31 cellular contexts compared by ENCODE assay signal in genomic region chr15:30030350-30030749, GRCh38. TPM values are rescaled to one million over a fixed set of nuclear protein-coding genes. Genes with fewer than 3 reads are reported as not detected.
DNase-seq lines count a peak whose midpoint lies in the region; TF ChIP-seq lines count a peak whose summit lies in the region.
"Had no signal": no experiment of that assay in that cellular context is flagged by ENCODE, and none has a peak within 500 bp of the region (broad histone marks: within the 10 kb centered on the region; RNA-seq: fewer than 3 reads in every experiment).

No MANE protein-coding gene starts in this region.

- no peaks in the 10 kb centered on the region for H3K9me3 Mint-ChIP-seq in activated CD4-positive, alpha-beta T cell treated with anti-CD3 and anti-CD28 coated beads, Interleukin-2, amount 10 ng/mL, durations not matched to agents 7 days and 5 days
- H3K9me3 Mint-ChIP-seq: activated CD4-positive, alpha-beta memory T cell treated with anti-CD3 and anti-CD28 coated beads, Interleukin-2, amount 10 ng/mL, durations not matched to agents 7 days and 5 days; activated naive CD8-positive, alpha-beta T cell treated with anti-CD3 and anti-CD28 coated beads, Interleukin-2, amount 10 ng/mL, durations not matched to agents 7 days and 5 days had no signal

- H3K9me3 ChIP-seq in liver (ENCODE audit: control insufficient read depth in 4 of 4, low read length in 3 of 4): no peaks in the 10 kb centered on the region
- H3K9me3 ChIP-seq: BE2C, ovary, Peyer's patch had no signal

- peak; percentile 5 to 14 for TF ChIP-seq RAD21 in liver (IDR thresholded peaks at IDR 0.05)

- POLR2A ChIA-PET in activated CD4-positive, alpha-beta T cell treated with anti-CD3 and anti-CD28 coated beads, Interleukin-2, amount 10 ng/mL, durations not matched to agents 7 days and 5 days (lab: Charles Lee): no interaction called here
- POLR2A ChIA-PET in GM10248 (lab: Yijun Ruan, JAX): no interaction called here

- no peaks in the 10 kb centered on the region for H3K36me3 Mint-ChIP-seq in activated CD4-positive, alpha-beta T cell treated with anti-CD3 and anti-CD28 coated beads, Interleukin-2, amount 10 ng/mL, durations not matched to agents 7 days and 5 days (ENCODE audit: low read depth)
- H3K36me3 Mint-ChIP-seq: activated naive CD8-positive, alpha-beta T cell treated with anti-CD3 and anti-CD28 coated beads, Interleukin-2, amount 10 ng/mL, durations not matched to agents 7 days and 5 days; naive thymus-derived CD4-positive, alpha-beta T cell had no signal

- no peaks in the 10 kb centered on the region for H3K4me1 Mint-ChIP-seq in activated CD4-positive, alpha-beta T cell treated with anti-CD3 and anti-CD28 coated beads, Interleukin-2, amount 10 ng/mL, durations not matched to agents 7 days and 5 days
- H3K4me1 Mint-ChIP-seq: activated CD4-positive, alpha-beta memory T cell treated with anti-CD3 and anti-CD28 coated beads, Interleukin-2, amount 10 ng/mL, durations not matched to agents 7 days and 5 days; activated naive CD8-positive, alpha-beta T cell treated with anti-CD3 and anti-CD28 coated beads, Interleukin-2, amount 10 ng/mL, durations not matched to agents 7 days and 5 days; naive thymus-derived CD4-positive, alpha-beta T cell; stimulated activated naive CD8-positive, alpha-beta T cell treated with anti-CD3 and anti-CD28 coated beads, Interleukin-15, amount 100 ng/mL, for 72 hours had no signal

- TF ChIP-seq CTCF in LNCaP clone FGC (IDR thresholded peaks at IDR 0.05; ENCODE audit: control insufficient read depth, extremely low read depth, insufficient read depth) (peak; percentile 22; the same call in 1 of the 2 replicates), liver (IDR thresholded peaks at IDR 0.05; ENCODE audit: low read depth, low read length, missing input control) (no peak), GM10248 (IDR thresholded peaks at IDR 0.05; ENCODE audit: control extremely low read depth, extremely low read depth, low read depth, missing control alignments) (no peak)

- H3K27me3 Mint-ChIP-seq in activated CD4-positive, alpha-beta T cell treated with anti-CD3 and anti-CD28 coated beads, Interleukin-2, amount 10 ng/mL, durations not matched to agents 7 days and 5 days: peaks cover 6% of the 10 kb centered on the region

- WGBS in liver: 84% methylated on average over 8 of the region's 8 CpGs

- CTCF ChIA-PET in activated CD4-positive, alpha-beta T cell treated with anti-CD3 and anti-CD28 coated beads, Interleukin-2, amount 10 ng/mL, durations not matched to agents 7 days and 5 days (lab: Charles Lee): no interaction called here
- CTCF ChIA-PET in GM10248 (lab: Yijun Ruan, JAX): no interaction called here

- H3K4me1 ChIP-seq in liver (ENCODE audit: control insufficient read depth in 4 of 4, insufficient read depth in 4 of 4, low read length in 3 of 4): peaks cover 0 to 2% (median 0%) of the 10 kb centered on the region in 4 donors
- H3K4me1 ChIP-seq: BE2C, esophagus muscularis mucosa, Peyer's patch, tibial nerve had no signal

- no peak overlapping the region for H3K27ac Mint-ChIP-seq in activated CD4-positive, alpha-beta T cell treated with anti-CD3 and anti-CD28 coated beads, Interleukin-2, amount 10 ng/mL, durations not matched to agents 7 days and 5 days
- H3K27ac Mint-ChIP-seq: activated CD4-positive, alpha-beta memory T cell treated with anti-CD3 and anti-CD28 coated beads, Interleukin-2, amount 10 ng/mL, durations not matched to agents 7 days and 5 days; activated naive CD8-positive, alpha-beta T cell treated with anti-CD3 and anti-CD28 coated beads, Interleukin-2, amount 10 ng/mL, durations not matched to agents 7 days and 5 days; naive thymus-derived CD4-positive, alpha-beta T cell; stimulated activated naive CD8-positive, alpha-beta T cell treated with anti-CD3 and anti-CD28 coated beads, Interleukin-15, amount 100 ng/mL, for 72 hours had no signal

- DNase-seq in DMS53 (lab: John Stamatoyannopoulos, UW) (peak; percentile 41), DMS53 treated with DMSO at 0.1 percent for 48 hours (lab: John Stamatoyannopoulos, UW; ENCODE audit: unreplicated experiment) (no peak), LNCaP clone FGC (ENCODE audit: low read depth) (no peak), SK-MEL-5 (ENCODE audit: low read depth, low spot score) (peak; percentile 36), DMS79 (lab: John Stamatoyannopoulos, UW) (no peak), GM10248 (ENCODE audit: extremely low spot score) (no peak)
- DNase-seq in activated CD4-positive, alpha-beta T cell treated with anti-CD3 and anti-CD28 coated beads, Interleukin-2, amount 10 ng/mL, durations not matched to agents 7 days and 5 days: no peak
- DNase-seq: 8988T; activated CD4-positive, alpha-beta memory T cell treated with anti-CD3 and anti-CD28 coated beads, Interleukin-2, amount 10 ng/mL, durations not matched to agents 7 days and 5 days; activated effector memory CD4-positive, alpha-beta T cell treated with Interleukin-2 at 50 U/mL for 16 hours; activated naive CD8-positive, alpha-beta T cell treated with anti-CD3 and anti-CD28 coated beads, Interleukin-2, amount 10 ng/mL, durations not matched to agents 7 days and 5 days; BE2C; effector memory CD4-positive, alpha-beta T cell; H7; KBM-7; naive thymus-derived CD4-positive, alpha-beta T cell; NCI-H1694 treated with DMSO at 0.1 percent for 48 hours; NCI-H2227 treated with DMSO at 0.1 percent for 48 hours; NCI-H774; ovary; Peyer's patch; right cardiac atrium; stimulated activated CD4-positive, alpha-beta T cell treated with anti-CD3 and anti-CD28 coated beads, Interleukin-12 subunit alpha, Interleukin-12 subunit beta, amount 100 ng/mL, for 4 hours; stimulated activated naive CD8-positive, alpha-beta T cell treated with anti-CD3 and anti-CD28 coated beads, Interleukin-15, amount 100 ng/mL, for 72 hours had no signal

- no peaks in the 10 kb centered on the region for H3K36me3 ChIP-seq in liver (ENCODE audit: control insufficient read depth in 4 of 4, insufficient read depth in 3 of 4, low read depth in 1 of 4, low read length in 3 of 4)
- H3K36me3 ChIP-seq: BE2C, esophagus muscularis mucosa, ovary, Peyer's patch, tibial nerve had no signal

- in situ Hi-C loops in SK-MEL-5 (cut with HindIII; ENCODE audit: low pct_unique_long_range_greater_than_20kb, low sequenced_read_pairs): no loop called here

- H3K4me3 Mint-ChIP-seq in activated CD4-positive, alpha-beta T cell treated with anti-CD3 and anti-CD28 coated beads, Interleukin-2, amount 10 ng/mL, durations not matched to agents 7 days and 5 days: no peak overlapping the region
- H3K4me3 Mint-ChIP-seq: activated CD4-positive, alpha-beta memory T cell treated with anti-CD3 and anti-CD28 coated beads, Interleukin-2, amount 10 ng/mL, durations not matched to agents 7 days and 5 days; activated naive CD8-positive, alpha-beta T cell treated with anti-CD3 and anti-CD28 coated beads, Interleukin-2, amount 10 ng/mL, durations not matched to agents 7 days and 5 days; naive thymus-derived CD4-positive, alpha-beta T cell; stimulated activated naive CD8-positive, alpha-beta T cell treated with anti-CD3 and anti-CD28 coated beads, Interleukin-15, amount 100 ng/mL, for 72 hours had no signal

- H3K27ac ChIP-seq in liver (ENCODE audit: low read depth in 1 of 2, low read length in 2 of 2): no peak overlapping the region
- H3K27ac ChIP-seq: esophagus muscularis mucosa, ovary, Peyer's patch, tibial nerve had no signal

- H3K4me3 ChIP-seq in LNCaP clone FGC (ENCODE audit: low read depth, low read length) (no peak overlapping the region), liver (ENCODE audit: low read depth in 1 of 3, low read length in 3 of 3) (no peak overlapping the region)
- H3K4me3 ChIP-seq: esophagus muscularis mucosa, lung, ovary, Peyer's patch, tibial nerve had no signal

- no peaks in the 10 kb centered on the region for H3K27me3 ChIP-seq in liver (ENCODE audit: control insufficient read depth in 4 of 4, insufficient read depth in 4 of 4, low read length in 3 of 4)
- H3K27me3 ChIP-seq: BE2C, esophagus muscularis mucosa, ovary, Peyer's patch, tibial nerve had no signal

- no peak overlapping the region for H3K9ac ChIP-seq in liver (ENCODE audit: low read depth in 1 of 2, low read length in 2 of 2)

TF ChIP-seq in liver, 16 proteins besides CTCF, POLR2A, EP300 and RAD21 (continues in another document):
- no peak for TF ChIP-seq ZBTB33 (IDR thresholded peaks at IDR 0.05)
- no peak for TF ChIP-seq ATF3 (IDR thresholded peaks at IDR 0.05)
- no peak for TF ChIP-seq RXRA (IDR thresholded peaks at IDR 0.05)
- no peak for TF ChIP-seq FOXA2 (IDR thresholded peaks at IDR 0.05)

RNA-seq across cellular contexts. Expression of gene GOLGA8J, which starts 52.4 kb away (rescaled TPM):
- total RNA-seq in SK-MEL-5 (2014; rRNA removed; shearing (Covaris generic)): 0.16 TPM in 1 of 2 replicates, not detected in the other
- not detected in 2 replicates for polyA plus RNA-seq in SK-MEL-5 (2015; cell fraction: cytosol; rRNA removed)
- polyA plus RNA-seq in SK-MEL-5 (2015; cell fraction: nucleus; rRNA removed): not detected in 2 replicates
- under 1 TPM in 1 of 2 donors, not detected in 1; 0.25 TPM for total RNA-seq in liver
- polyA plus RNA-seq in liver: under 1 TPM in 1 of 2 donors, not detected in 1; 0.06 TPM
- total RNA-seq in activated CD4-positive, alpha-beta T cell treated with anti-CD3 and anti-CD28 coated beads, Interleukin-2, amount 10 ng/mL, durations not matched to agents 7 days and 5 days: under 1 TPM in 1 of 2 experiments, not detected in 1; 0.65 TPM
- total RNA-seq: activated CD4-positive, alpha-beta memory T cell treated with anti-CD3 and anti-CD28 coated beads, Interleukin-2, amount 10 ng/mL, durations not matched to agents 7 days and 5 days; esophagus muscularis mucosa; G401; glomerular endothelial cell; kidney epithelial cell; Peyer's patch had no signal
- polyA plus RNA-seq: lung; naive thymus-derived CD4-positive, alpha-beta T cell; ovary; right cardiac atrium had no signal

Comparison
In these comparisons a context has a peak if more than half of its experiments do, and no peak if none do; other contexts are left out.
1. DNase-seq: peak in DMS53 (single experiment) and SK-MEL-5 (single experiment); none in DMS53 treated with DMSO at 0.1 percent for 48 hours (single experiment), LNCaP clone FGC (single experiment), activated CD4-positive, alpha-beta T cell treated with anti-CD3 and anti-CD28 coated beads, Interleukin-2, amount 10 ng/mL, durations not matched to agents 7 days and 5 days (single experiment), DMS79 (single experiment) and GM10248 (single experiment).